1 cellular context compared by ENCODE assay signal in the genomic region with DNA sequence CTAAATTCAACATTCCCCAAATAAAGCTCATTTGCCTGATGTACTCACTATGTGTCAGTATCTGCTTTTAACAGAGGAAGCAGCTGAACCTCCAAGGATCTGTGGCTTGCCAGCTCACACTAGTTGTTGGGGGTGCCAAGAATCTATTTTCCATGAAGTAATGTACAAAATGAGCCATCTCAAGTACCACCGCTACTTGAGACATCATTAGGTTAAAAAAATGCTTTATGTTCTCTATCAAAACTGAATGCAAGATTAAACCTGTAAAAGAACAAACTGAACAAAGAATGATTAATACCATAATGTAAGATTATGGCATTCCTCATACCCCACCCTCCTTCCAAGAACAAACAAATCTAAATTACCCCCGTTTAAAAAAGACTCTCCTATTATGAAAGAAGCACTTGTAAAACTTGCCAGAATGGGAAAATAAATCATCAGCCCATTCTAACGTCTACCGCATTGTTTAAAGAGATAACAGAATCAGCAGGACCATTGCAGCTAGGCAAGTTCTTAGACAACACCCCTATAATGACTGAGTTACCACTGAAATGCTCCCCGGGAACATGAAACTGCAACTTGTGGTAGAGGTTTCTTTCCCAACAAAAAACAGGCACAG.
TF ChIP-seq lines count a peak whose summit lies in the region.

No MANE protein-coding gene starts in this region.

TF ChIP-seq in HEK293, 187 proteins besides CTCF, POLR2A, EP300 and RAD21 (continued from another document and continues in another):
- TF ChIP-seq, protein P1, sequence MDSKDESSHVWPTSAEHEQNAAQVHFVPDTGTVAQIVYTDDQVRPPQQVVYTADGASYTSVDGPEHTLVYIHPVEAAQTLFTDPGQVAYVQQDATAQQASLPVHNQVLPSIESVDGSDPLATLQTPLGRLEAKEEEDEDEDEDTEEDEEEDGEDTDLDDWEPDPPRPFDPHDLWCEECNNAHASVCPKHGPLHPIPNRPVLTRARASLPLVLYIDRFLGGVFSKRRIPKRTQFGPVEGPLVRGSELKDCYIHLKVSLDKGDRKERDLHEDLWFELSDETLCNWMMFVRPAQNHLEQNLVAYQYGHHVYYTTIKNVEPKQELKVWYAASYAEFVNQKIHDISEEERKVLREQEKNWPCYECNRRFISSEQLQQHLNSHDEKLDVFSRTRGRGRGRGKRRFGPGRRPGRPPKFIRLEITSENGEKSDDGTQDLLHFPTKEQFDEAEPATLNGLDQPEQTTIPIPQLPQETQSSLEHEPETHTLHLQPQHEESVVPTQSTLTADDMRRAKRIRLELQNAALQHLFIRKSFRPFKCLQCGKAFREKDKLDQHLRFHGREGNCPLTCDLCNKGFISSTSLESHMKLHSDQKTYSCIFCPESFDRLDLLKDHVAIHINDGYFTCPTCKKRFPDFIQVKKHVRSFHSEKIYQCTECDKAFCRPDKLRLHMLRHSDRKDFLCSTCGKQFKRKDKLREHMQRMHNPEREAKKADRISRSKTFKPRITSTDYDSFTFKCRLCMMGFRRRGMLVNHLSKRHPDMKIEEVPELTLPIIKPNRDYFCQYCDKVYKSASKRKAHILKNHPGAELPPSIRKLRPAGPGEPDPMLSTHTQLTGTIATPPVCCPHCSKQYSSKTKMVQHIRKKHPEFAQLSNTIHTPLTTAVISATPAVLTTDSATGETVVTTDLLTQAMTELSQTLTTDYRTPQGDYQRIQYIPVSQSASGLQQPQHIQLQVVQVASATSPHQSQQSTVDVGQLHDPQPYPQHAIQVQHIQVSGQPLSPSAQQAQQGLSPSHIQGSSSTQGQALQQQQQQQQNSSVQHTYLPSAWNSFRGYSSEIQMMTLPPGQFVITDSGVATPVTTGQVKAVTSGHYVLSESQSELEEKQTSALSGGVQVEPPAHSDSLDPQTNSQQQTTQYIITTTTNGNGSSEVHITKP (tag by site-specific recombination; IDR thresholded peaks at IDR 0.05) = peak; percentile 77
- TF ChIP-seq ZNF830 (tag by site-specific recombination; IDR thresholded peaks at IDR 0.05; ENCODE audit: low read depth) = no peak
- no peak; the same call in 1 of the 2 replicates for TF ChIP-seq ZNF391 (tag by site-specific recombination; IDR thresholded peaks at IDR 0.05; ENCODE audit: borderline replicate concordance, low read depth)
- TF ChIP-seq GLIS1 (tag by site-specific recombination; IDR thresholded peaks at IDR 0.05) = 0 out of 2 replicates have a peak, but pooled peaks have one; percentile 10
- TF ChIP-seq, protein P2, sequence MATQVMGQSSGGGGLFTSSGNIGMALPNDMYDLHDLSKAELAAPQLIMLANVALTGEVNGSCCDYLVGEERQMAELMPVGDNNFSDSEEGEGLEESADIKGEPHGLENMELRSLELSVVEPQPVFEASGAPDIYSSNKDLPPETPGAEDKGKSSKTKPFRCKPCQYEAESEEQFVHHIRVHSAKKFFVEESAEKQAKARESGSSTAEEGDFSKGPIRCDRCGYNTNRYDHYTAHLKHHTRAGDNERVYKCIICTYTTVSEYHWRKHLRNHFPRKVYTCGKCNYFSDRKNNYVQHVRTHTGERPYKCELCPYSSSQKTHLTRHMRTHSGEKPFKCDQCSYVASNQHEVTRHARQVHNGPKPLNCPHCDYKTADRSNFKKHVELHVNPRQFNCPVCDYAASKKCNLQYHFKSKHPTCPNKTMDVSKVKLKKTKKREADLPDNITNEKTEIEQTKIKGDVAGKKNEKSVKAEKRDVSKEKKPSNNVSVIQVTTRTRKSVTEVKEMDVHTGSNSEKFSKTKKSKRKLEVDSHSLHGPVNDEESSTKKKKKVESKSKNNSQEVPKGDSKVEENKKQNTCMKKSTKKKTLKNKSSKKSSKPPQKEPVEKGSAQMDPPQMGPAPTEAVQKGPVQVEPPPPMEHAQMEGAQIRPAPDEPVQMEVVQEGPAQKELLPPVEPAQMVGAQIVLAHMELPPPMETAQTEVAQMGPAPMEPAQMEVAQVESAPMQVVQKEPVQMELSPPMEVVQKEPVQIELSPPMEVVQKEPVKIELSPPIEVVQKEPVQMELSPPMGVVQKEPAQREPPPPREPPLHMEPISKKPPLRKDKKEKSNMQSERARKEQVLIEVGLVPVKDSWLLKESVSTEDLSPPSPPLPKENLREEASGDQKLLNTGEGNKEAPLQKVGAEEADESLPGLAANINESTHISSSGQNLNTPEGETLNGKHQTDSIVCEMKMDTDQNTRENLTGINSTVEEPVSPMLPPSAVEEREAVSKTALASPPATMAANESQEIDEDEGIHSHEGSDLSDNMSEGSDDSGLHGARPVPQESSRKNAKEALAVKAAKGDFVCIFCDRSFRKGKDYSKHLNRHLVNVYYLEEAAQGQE (tag by site-specific recombination; IDR thresholded peaks at IDR 0.05) = no peak
- TF ChIP-seq ZNF19 (tag by site-specific recombination; IDR thresholded peaks at IDR 0.05; ENCODE audit: low read depth) = no peak
- peak; percentile 40; the same call in 1 of the 2 replicates for TF ChIP-seq SCRT1 (tag by site-specific recombination; IDR thresholded peaks at IDR 0.05; ENCODE audit: borderline replicate concordance)
- TF ChIP-seq, protein P3, sequence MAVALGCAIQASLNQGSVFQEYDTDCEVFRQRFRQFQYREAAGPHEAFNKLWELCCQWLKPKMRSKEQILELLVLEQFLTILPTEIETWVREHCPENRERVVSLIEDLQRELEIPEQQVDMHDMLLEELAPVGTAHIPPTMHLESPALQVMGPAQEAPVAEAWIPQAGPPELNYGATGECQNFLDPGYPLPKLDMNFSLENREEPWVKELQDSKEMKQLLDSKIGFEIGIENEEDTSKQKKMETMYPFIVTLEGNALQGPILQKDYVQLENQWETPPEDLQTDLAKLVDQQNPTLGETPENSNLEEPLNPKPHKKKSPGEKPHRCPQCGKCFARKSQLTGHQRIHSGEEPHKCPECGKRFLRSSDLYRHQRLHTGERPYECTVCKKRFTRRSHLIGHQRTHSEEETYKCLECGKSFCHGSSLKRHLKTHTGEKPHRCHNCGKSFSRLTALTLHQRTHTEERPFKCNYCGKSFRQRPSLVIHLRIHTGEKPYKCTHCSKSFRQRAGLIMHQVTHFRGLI (tag by site-specific recombination; IDR thresholded peaks at IDR 0.05) = no peak
- no peak for TF ChIP-seq ZFHX2 (tag by site-specific recombination; conservative IDR thresholded peaks at IDR 0.05)
- TF ChIP-seq ZNF155 (tag by site-specific recombination; IDR thresholded peaks at IDR 0.05) = no peak
- TF ChIP-seq ZNF169 (tag by site-specific recombination; IDR thresholded peaks at IDR 0.05) = no peak
- TF ChIP-seq ZNF521 (tag by site-specific recombination; IDR thresholded peaks at IDR 0.05) = no peak
- TF ChIP-seq ZNF211 (tag by site-specific recombination; IDR thresholded peaks at IDR 0.05; ENCODE audit: low read depth) = no peak
- no peak for TF ChIP-seq ZNF837 (tag by site-specific recombination; IDR thresholded peaks at IDR 0.05)
- TF ChIP-seq WT1 (tag by site-specific recombination; IDR thresholded peaks at IDR 0.05) = no peak
- TF ChIP-seq ZNF843 (tag by site-specific recombination; IDR thresholded peaks at IDR 0.05) = peak; percentile 92
- TF ChIP-seq ZXDB (tag by site-specific recombination; IDR thresholded peaks at IDR 0.05) = peak; percentile 71
- TF ChIP-seq, protein P4, sequence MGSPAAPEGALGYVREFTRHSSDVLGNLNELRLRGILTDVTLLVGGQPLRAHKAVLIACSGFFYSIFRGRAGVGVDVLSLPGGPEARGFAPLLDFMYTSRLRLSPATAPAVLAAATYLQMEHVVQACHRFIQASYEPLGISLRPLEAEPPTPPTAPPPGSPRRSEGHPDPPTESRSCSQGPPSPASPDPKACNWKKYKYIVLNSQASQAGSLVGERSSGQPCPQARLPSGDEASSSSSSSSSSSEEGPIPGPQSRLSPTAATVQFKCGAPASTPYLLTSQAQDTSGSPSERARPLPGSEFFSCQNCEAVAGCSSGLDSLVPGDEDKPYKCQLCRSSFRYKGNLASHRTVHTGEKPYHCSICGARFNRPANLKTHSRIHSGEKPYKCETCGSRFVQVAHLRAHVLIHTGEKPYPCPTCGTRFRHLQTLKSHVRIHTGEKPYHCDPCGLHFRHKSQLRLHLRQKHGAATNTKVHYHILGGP (tag by site-specific recombination; IDR thresholded peaks at IDR 0.05) = peak; percentile 94
- TF ChIP-seq KLF9 (tag by site-specific recombination; IDR thresholded peaks at IDR 0.05; ENCODE audit: low read depth) = no peak
- TF ChIP-seq ZSCAN16 (tag by site-specific recombination; IDR thresholded peaks at IDR 0.05) = no peak
- TF ChIP-seq, protein P5, sequence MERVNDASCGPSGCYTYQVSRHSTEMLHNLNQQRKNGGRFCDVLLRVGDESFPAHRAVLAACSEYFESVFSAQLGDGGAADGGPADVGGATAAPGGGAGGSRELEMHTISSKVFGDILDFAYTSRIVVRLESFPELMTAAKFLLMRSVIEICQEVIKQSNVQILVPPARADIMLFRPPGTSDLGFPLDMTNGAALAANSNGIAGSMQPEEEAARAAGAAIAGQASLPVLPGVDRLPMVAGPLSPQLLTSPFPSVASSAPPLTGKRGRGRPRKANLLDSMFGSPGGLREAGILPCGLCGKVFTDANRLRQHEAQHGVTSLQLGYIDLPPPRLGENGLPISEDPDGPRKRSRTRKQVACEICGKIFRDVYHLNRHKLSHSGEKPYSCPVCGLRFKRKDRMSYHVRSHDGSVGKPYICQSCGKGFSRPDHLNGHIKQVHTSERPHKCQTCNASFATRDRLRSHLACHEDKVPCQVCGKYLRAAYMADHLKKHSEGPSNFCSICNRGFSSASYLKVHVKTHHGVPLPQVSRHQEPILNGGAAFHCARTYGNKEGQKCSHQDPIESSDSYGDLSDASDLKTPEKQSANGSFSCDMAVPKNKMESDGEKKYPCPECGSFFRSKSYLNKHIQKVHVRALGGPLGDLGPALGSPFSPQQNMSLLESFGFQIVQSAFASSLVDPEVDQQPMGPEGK (tag by site-specific recombination; IDR thresholded peaks at IDR 0.05) = no peak
- peak; percentile 60; the same call in 1 of the 2 replicates for TF ChIP-seq HOXD13 (CRISPR knock-in tag; IDR thresholded peaks at IDR 0.05; ENCODE audit: borderline replicate concordance)
- TF ChIP-seq ZNF175 (tag by site-specific recombination; IDR thresholded peaks at IDR 0.05) = no peak
- TF ChIP-seq FEZF1 (tag by site-specific recombination; IDR thresholded peaks at IDR 0.05) = peak; percentile 98
- TF ChIP-seq, protein P6, sequence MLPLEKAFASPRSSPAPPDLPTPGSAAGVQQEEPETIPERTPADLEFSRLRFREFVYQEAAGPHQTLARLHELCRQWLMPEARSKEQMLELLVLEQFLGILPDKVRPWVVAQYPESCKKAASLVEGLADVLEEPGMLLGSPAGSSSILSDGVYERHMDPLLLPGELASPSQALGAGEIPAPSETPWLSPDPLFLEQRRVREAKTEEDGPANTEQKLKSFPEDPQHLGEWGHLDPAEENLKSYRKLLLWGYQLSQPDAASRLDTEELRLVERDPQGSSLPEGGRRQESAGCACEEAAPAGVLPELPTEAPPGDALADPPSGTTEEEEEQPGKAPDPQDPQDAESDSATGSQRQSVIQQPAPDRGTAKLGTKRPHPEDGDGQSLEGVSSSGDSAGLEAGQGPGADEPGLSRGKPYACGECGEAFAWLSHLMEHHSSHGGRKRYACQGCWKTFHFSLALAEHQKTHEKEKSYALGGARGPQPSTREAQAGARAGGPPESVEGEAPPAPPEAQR (tag by site-specific recombination; IDR thresholded peaks at IDR 0.05) = no peak
- TF ChIP-seq, protein P7, sequence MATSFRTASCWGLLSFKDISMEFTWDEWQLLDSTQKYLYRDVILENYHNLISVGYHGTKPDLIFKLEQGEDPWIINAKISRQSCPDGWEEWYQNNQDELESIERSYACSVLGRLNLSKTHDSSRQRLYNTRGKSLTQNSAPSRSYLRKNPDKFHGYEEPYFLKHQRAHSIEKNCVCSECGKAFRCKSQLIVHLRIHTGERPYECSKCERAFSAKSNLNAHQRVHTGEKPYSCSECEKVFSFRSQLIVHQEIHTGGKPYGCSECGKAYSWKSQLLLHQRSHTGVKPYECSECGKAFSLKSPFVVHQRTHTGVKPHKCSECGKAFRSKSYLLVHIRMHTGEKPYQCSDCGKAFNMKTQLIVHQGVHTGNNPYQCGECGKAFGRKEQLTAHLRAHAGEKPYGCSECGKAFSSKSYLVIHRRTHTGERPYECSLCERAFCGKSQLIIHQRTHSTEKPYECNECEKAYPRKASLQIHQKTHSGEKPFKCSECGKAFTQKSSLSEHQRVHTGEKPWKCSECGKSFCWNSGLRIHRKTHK (tag by site-specific recombination; IDR thresholded peaks at IDR 0.05) = no peak
- TF ChIP-seq ZNF366 (tag by site-specific recombination; conservative IDR thresholded peaks at IDR 0.05) = peak; percentile 40; the same call in 1 of the 2 replicates
- peak; percentile 56 for TF ChIP-seq ZBTB21 (tag by site-specific recombination; IDR thresholded peaks at IDR 0.05)
- no peak for TF ChIP-seq ZNF37A (tag by site-specific recombination; IDR thresholded peaks at IDR 0.05)
- TF ChIP-seq ZNF341 (tag by site-specific recombination; IDR thresholded peaks at IDR 0.05; ENCODE audit: low read depth) = no peak
- TF ChIP-seq, protein P8, sequence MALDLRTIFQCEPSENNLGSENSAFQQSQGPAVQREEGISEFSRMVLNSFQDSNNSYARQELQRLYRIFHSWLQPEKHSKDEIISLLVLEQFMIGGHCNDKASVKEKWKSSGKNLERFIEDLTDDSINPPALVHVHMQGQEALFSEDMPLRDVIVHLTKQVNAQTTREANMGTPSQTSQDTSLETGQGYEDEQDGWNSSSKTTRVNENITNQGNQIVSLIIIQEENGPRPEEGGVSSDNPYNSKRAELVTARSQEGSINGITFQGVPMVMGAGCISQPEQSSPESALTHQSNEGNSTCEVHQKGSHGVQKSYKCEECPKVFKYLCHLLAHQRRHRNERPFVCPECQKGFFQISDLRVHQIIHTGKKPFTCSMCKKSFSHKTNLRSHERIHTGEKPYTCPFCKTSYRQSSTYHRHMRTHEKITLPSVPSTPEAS (tag by site-specific recombination; IDR thresholded peaks at IDR 0.05) = no peak
- TF ChIP-seq OSR2 (tag by site-specific recombination; IDR thresholded peaks at IDR 0.05) = peak; percentile 74
- TF ChIP-seq SALL2 (tag by site-specific recombination; IDR thresholded peaks at IDR 0.05; ENCODE audit: borderline replicate concordance) = no peak
